In the genomic region with DNA sequence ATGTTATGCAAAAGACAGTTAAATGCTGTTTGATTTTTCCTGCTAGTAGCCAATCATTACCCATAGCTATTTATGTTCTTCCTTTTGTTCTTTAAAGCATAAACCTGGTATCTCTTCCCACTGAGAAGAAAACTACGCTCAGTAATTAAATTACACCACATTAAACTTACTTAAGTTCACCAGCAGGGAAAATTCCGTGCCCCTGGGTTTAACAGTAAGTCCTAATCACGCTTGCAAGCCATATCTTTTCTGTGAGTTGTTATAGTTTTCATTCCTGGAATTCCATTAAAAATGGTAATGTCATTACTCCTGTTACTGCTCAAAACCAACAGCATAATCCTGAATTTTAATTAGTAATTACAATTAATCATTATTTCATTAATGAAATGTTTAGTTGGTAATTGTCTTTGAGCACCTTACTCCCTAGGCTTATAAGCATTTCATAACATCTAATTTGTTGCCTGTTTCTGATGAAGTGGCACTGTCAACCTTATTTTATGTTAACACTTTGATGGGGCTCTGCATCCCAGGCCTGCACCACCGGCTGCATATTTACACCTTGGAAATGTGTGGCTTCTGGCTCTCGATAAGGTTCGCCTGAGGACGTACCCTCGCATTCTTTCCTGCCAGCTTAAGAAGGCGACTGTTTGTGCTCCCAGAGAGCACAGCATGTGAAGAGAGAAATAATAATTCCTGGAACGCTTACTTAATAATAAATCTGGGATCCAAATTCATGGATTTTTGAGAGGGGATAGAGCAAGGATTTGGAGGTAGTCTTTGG, we compare ENCODE assay signal across 20 cellular contexts.
DNase-seq lines count a peak whose midpoint lies in the region; ATAC-seq and TF ChIP-seq lines count a peak whose summit lies in the region.
"Had no signal": no experiment of that assay in that cellular context is flagged by ENCODE, and none has a peak within 500 bp of the region (broad histone marks: within the 10 kb centered on the region; RNA-seq: fewer than 3 reads in every experiment).

No MANE protein-coding gene starts in this region.

- H3K36me3 ChIP-seq in mammary epithelial cell (ENCODE audit: insufficient read depth, low read length) = no peaks in the 10 kb centered on the region
- no peaks in the 10 kb centered on the region for H3K36me3 ChIP-seq in breast epithelium
- H3K36me3 ChIP-seq in smooth muscle cell (ENCODE audit: low read depth) = no peaks in the 10 kb centered on the region
- H3K36me3 ChIP-seq in adrenal gland (replicated peaks in 1 of 2) = no peaks in the 10 kb centered on the region
- H3K36me3 ChIP-seq: heart right ventricle had no signal

- H3K9me3 Mint-ChIP-seq in WTC11 = peaks cover 6% of the 10 kb centered on the region
- H3K9me3 Mint-ChIP-seq: activated naive CD4-positive, alpha-beta T cell treated with anti-CD3 and anti-CD28 coated beads, Interleukin-2, amount 10 ng/mL, durations not matched to agents 7 days and 5 days; CD4-positive, alpha-beta T cell had no signal

- intact Hi-C loops in mammary epithelial cell (cut with micrococcal nuclease) = loop anchor here (10.0 kb wide), 2 partner anchors 158 to 988 kb away; no protein-coding TSS in a partner anchor
- intact Hi-C loops in breast epithelium (cut with DNase I; ENCODE audit: low total_unique reads) = no loop called here
- intact Hi-C loops in left cardiac atrium (cut with DNase I) = no loop called here
- intact Hi-C loops in adrenal gland (cut with DNase I) = no loop called here

- H3K36me3 Mint-ChIP-seq in WTC11 = no peaks in the 10 kb centered on the region

- peaks cover 4% of the 10 kb centered on the region for H3F3A ChIP-seq in smooth muscle cell (ENCODE audit: low read depth)

- H4K20me1 ChIP-seq in mammary epithelial cell (ENCODE audit: insufficient read depth, low read length) (no peaks in the 10 kb centered on the region), smooth muscle cell (ENCODE audit: low read depth) (no peaks in the 10 kb centered on the region)

- H3K4me3 Mint-ChIP-seq in WTC11 = no peak overlapping the region
- H3K4me3 Mint-ChIP-seq: activated naive CD4-positive, alpha-beta T cell treated with anti-CD3 and anti-CD28 coated beads, Interleukin-2, amount 10 ng/mL, durations not matched to agents 7 days and 5 days; CD4-positive, alpha-beta T cell had no signal

- H3K27me3 ChIP-seq in mammary epithelial cell (ENCODE audit: insufficient read depth, low read length) (no peaks in the 10 kb centered on the region), breast epithelium (no peaks in the 10 kb centered on the region), smooth muscle cell (ENCODE audit: low read depth) (no peaks in the 10 kb centered on the region), adrenal gland (no peaks in the 10 kb centered on the region)
- H3K27me3 ChIP-seq: heart right ventricle had no signal

- H3K79me2 ChIP-seq in mammary epithelial cell (ENCODE audit: insufficient read depth, low read length) (no peaks in the 10 kb centered on the region), smooth muscle cell (ENCODE audit: low read depth) (no peaks in the 10 kb centered on the region)
- H3K79me2 ChIP-seq: parathyroid adenoma had no signal

- peaks cover 66% of the 10 kb centered on the region for H3K4me1 Mint-ChIP-seq in WTC11
- H3K4me1 Mint-ChIP-seq: activated naive CD4-positive, alpha-beta T cell treated with anti-CD3 and anti-CD28 coated beads, Interleukin-2, amount 10 ng/mL, durations not matched to agents 7 days and 5 days had no signal

- DNase-seq in mammary epithelial cell (no peak), breast epithelium (ENCODE audit: low spot score in 2 of 2) (no peak), WTC11 (ENCODE audit: low spot score) (no peak), left cardiac atrium (no peak), smooth muscle cell (lab: John Stamatoyannopoulos, UW; ENCODE audit: unreplicated experiment) (no peak), adrenal gland (no peak)
- DNase-seq: activated CD4-positive, alpha-beta T cell treated with anti-CD3 and anti-CD28 coated beads for 1 hour; activated naive CD4-positive, alpha-beta T cell treated with anti-CD3 and anti-CD28 coated beads, Interleukin-2, amount 10 ng/mL, durations not matched to agents 7 days and 5 days; caudate nucleus; CD4-positive, alpha-beta T cell; HCEC 1CT; heart right ventricle; left colon; NCI-H2107; NK-92 treated with Interleukin-12 subunit alpha and Interleukin-12 subunit beta, amount 100 ng/mL, for 24 hours; stimulated activated CD4-positive, alpha-beta T cell treated with anti-CD3 and anti-CD28 coated beads, Interleukin-12 subunit alpha, Interleukin-12 subunit beta, amount 100 ng/mL, for 4 hours; stimulated activated naive CD4-positive, alpha-beta T cell had no signal

- ATAC-seq in WTC11 = peak; percentile 52
- ATAC-seq in left cardiac atrium = peak; percentile 10 to 72
- no peak for ATAC-seq in HG03354 (IDR thresholded peaks at IDR 0.05; ENCODE audit: poor library complexity, severe bottlenecking, unreplicated experiment)
- ATAC-seq in GM18909 (IDR thresholded peaks at IDR 0.05; ENCODE audit: poor library complexity, unreplicated experiment) = no peak
- ATAC-seq: left colon had no signal

- H3K4me3 ChIP-seq in mammary epithelial cell (replicated peaks in 1 of 3; ENCODE audit: insufficient read depth in 1 of 3, low read depth in 2 of 3, low read length in 3 of 3) (no peak overlapping the region), breast epithelium (no peak overlapping the region), smooth muscle cell (no peak overlapping the region), adrenal gland (no peak overlapping the region)
- H3K4me3 ChIP-seq: heart right ventricle had no signal

- WGBS in mammary epithelial cell (ENCODE audit: low coverage, missing lambda C conversion rate) = 41% methylated on average over 10 of the region's 10 CpGs
- WGBS in smooth muscle cell (ENCODE audit: low lambda C conversion rate) = 27% methylated on average over 10 of the region's 10 CpGs
- WGBS in adrenal gland, 4 donors = 83 to 93% (median 87%) methylated on average over 10 of the region's 10 CpGs

- H3K9ac ChIP-seq in mammary epithelial cell (ENCODE audit: insufficient read depth, low read length) = no peak overlapping the region
- H3K9ac ChIP-seq in smooth muscle cell (ENCODE audit: low read depth) = no peak overlapping the region
- H3K9ac ChIP-seq: parathyroid adenoma had no signal

- H3K9me3 ChIP-seq in mammary epithelial cell (replicated peaks; ENCODE audit: insufficient read depth, low read length) (no peaks in the 10 kb centered on the region), breast epithelium (no peaks in the 10 kb centered on the region), smooth muscle cell (replicated peaks; ENCODE audit: low read depth) (no peaks in the 10 kb centered on the region), adrenal gland (replicated peaks in 1 of 3) (no peaks in the 10 kb centered on the region)
- H3K9me3 ChIP-seq: heart right ventricle had no signal

- no peak overlapping the region for H3K27ac Mint-ChIP-seq in WTC11
- H3K27ac Mint-ChIP-seq: activated naive CD4-positive, alpha-beta T cell treated with anti-CD3 and anti-CD28 coated beads, Interleukin-2, amount 10 ng/mL, durations not matched to agents 7 days and 5 days; CD4-positive, alpha-beta T cell had no signal

- H3K4me2 ChIP-seq in mammary epithelial cell (ENCODE audit: insufficient read depth, low read depth, low read length) (no peak overlapping the region), smooth muscle cell (peak overlapping the region; percentile 45)

- H2AFZ ChIP-seq in mammary epithelial cell (ENCODE audit: low read depth, low read length) (peak overlapping the region; percentile 14), smooth muscle cell (ENCODE audit: low read depth) (no peak overlapping the region)
- H2AFZ ChIP-seq: parathyroid adenoma had no signal

- H3K4me1 ChIP-seq in mammary epithelial cell (ENCODE audit: insufficient read depth, low read length) = peaks cover 21% of the 10 kb centered on the region
- H3K4me1 ChIP-seq in breast epithelium = peaks cover 3 to 4% of the 10 kb centered on the region in 2 donors
- peaks cover 21% of the 10 kb centered on the region for H3K4me1 ChIP-seq in smooth muscle cell (ENCODE audit: low read depth)
- H3K4me1 ChIP-seq in adrenal gland (replicated peaks in 1 of 2) = peaks cover 0 to 3% of the 10 kb centered on the region in 2 donors

- dilution Hi-C loops in mammary epithelial cell (cut with HindIII; ENCODE audit: low sequenced_read_pairs) = no loop called here

- POLR2A ChIA-PET in WTC11 (lab: Charles Lee) = no interaction called here

- peaks cover 77% of the 10 kb centered on the region for H3K27me3 Mint-ChIP-seq in WTC11 (ENCODE audit: low read depth)
- H3K27me3 Mint-ChIP-seq: activated naive CD4-positive, alpha-beta T cell treated with anti-CD3 and anti-CD28 coated beads, Interleukin-2, amount 10 ng/mL, durations not matched to agents 7 days and 5 days; CD4-positive, alpha-beta T cell had no signal

- CTCF ChIA-PET in mammary epithelial cell (lab: Charles Lee; ENCODE audit: low non-redundant PET) = no interaction called here
- CTCF ChIA-PET in WTC11 (lab: Charles Lee) = interaction anchor here (1.2 to 1.4 kb wide), 3 partner anchors 45 to 238 kb away, joined by 3 to 4 read pairs (median 4); no protein-coding TSS in a partner anchor

- BruUV-seq in mammary epithelial cell (replicated peaks; lab: Mats Ljungman, UMichigan) = no TSS peak

- H3K27ac ChIP-seq in mammary epithelial cell (ENCODE audit: insufficient read depth, low read depth, low read length) (no peak overlapping the region), breast epithelium (no peak overlapping the region), smooth muscle cell (ENCODE audit: low read depth) (no peak overlapping the region), adrenal gland (no peak overlapping the region)
- H3K27ac ChIP-seq: heart right ventricle, parathyroid adenoma had no signal

- no peak for TF ChIP-seq POLR2A in breast epithelium (IDR thresholded peaks at IDR 0.05)
- TF ChIP-seq POLR2A in adrenal gland (IDR thresholded peaks at IDR 0.05) = no peak

- in situ Hi-C loops in mammary epithelial cell (cut with MboI; ENCODE audit: low sequenced_read_pairs in 2 of 2) = loop anchor here (10.0 to 25.0 kb wide), 3 partner anchors 238 to 826 kb away; no protein-coding TSS in a partner anchor

- TF ChIP-seq CTCF in mammary epithelial cell (conservative IDR thresholded peaks at IDR 0.05 in 1 of 2, IDR thresholded peaks at IDR 0.05 in 1 of 2; ENCODE audit: extremely low read depth in 1 of 2, insufficient read depth in 1 of 2, low read depth in 1 of 2, low read length in 2 of 2) = no peak
- TF ChIP-seq CTCF in breast epithelium (IDR thresholded peaks at IDR 0.05) = no peak
- TF ChIP-seq CTCF in WTC11 (IDR thresholded peaks at IDR 0.05) = no peak
- TF ChIP-seq CTCF in smooth muscle cell (IDR thresholded peaks at IDR 0.05; ENCODE audit: borderline replicate concordance, insufficient read depth, poor library complexity, severe bottlenecking) = no peak
- TF ChIP-seq CTCF in adrenal gland (IDR thresholded peaks at IDR 0.05) = no peak

Comparison
In these comparisons a context has a peak if more than half of its experiments do, and no peak if none do; other contexts are left out.
1. ATAC-seq: peak in WTC11 (single experiment) and left cardiac atrium (2 of 2); none in HG03354 (single experiment) and GM18909 (single experiment).